Comparison of ENCODE assay signal across 2 cellular contexts in the genomic region with DNA sequence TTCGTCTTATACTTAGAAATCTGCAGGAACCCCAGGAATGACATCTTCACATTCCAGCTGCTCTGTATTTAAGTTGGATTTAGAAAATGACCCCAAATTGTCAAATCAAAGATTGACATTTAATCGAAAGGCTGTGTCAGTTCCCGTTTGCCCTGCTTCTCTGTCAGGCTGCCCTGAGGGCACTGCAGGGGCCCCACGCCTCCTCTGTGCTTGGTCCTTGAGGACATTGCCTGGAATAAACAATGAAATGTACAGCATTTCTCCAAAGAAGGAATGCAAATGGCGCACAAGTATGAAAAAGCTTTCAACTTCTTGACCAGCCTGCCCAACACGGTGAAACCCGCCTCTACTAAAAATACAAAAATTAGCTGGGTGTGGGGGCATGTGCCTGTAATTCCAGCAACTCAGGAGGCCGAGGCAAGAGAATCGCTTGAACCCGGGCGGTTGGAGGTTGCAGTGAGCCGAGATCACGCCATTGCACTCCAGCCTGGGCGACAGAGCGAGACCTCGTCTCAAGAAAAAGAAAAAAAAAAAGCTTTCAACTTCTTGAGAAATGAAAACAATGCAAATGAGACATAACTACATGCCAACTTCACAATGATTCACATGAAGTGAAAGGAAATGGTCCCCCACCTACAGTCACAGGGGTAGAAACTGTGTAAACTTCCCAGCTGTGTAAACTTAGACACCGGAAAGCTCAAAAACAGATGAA.
A peak's percentile ranks its signal among the peaks of the same experiment; 100 is the strongest.
TF ChIP-seq lines count a peak whose summit lies in the region.

No MANE protein-coding gene starts in this region.

TF ChIP-seq in HepG2, 621 proteins besides CTCF, POLR2A, EP300 and RAD21 (continues in another document):
- TF ChIP-seq RARG (CRISPR knock-in tag; IDR thresholded peaks at IDR 0.05; ENCODE audit: low read depth) = no peak
- TF ChIP-seq BRCA1 (CRISPR knock-in tag; IDR thresholded peaks at IDR 0.05) = no peak
- peak; percentile 92 for TF ChIP-seq RARA (CRISPR knock-in tag; IDR thresholded peaks at IDR 0.05)
- TF ChIP-seq TFE3 (CRISPR knock-in tag; IDR thresholded peaks at IDR 0.05) = peak; percentile 60; the same call in 1 of the 2 replicates
- no peak for TF ChIP-seq FOXA1 (IDR thresholded peaks at IDR 0.05)
- peak; percentile 65 for TF ChIP-seq FOXA1 (CRISPR knock-in tag; IDR thresholded peaks at IDR 0.05)
- no peak for TF ChIP-seq SOX6 (IDR thresholded peaks at IDR 0.05)
- 0 out of 2 replicates have a peak, but pooled peaks have one; percentile 19 for TF ChIP-seq SOX6 (CRISPR knock-in tag; IDR thresholded peaks at IDR 0.05)
- TF ChIP-seq, protein P1, sequence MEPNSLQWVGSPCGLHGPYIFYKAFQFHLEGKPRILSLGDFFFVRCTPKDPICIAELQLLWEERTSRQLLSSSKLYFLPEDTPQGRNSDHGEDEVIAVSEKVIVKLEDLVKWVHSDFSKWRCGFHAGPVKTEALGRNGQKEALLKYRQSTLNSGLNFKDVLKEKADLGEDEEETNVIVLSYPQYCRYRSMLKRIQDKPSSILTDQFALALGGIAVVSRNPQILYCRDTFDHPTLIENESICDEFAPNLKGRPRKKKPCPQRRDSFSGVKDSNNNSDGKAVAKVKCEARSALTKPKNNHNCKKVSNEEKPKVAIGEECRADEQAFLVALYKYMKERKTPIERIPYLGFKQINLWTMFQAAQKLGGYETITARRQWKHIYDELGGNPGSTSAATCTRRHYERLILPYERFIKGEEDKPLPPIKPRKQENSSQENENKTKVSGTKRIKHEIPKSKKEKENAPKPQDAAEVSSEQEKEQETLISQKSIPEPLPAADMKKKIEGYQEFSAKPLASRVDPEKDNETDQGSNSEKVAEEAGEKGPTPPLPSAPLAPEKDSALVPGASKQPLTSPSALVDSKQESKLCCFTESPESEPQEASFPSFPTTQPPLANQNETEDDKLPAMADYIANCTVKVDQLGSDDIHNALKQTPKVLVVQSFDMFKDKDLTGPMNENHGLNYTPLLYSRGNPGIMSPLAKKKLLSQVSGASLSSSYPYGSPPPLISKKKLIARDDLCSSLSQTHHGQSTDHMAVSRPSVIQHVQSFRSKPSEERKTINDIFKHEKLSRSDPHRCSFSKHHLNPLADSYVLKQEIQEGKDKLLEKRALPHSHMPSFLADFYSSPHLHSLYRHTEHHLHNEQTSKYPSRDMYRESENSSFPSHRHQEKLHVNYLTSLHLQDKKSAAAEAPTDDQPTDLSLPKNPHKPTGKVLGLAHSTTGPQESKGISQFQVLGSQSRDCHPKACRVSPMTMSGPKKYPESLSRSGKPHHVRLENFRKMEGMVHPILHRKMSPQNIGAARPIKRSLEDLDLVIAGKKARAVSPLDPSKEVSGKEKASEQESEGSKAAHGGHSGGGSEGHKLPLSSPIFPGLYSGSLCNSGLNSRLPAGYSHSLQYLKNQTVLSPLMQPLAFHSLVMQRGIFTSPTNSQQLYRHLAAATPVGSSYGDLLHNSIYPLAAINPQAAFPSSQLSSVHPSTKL (CRISPR knock-in tag; IDR thresholded peaks at IDR 0.05) = peak; percentile 71
- TF ChIP-seq GATAD2A (CRISPR knock-in tag; IDR thresholded peaks at IDR 0.05) = peak; percentile 55; the same call in 1 of the 2 replicates
- no peak for TF ChIP-seq GABPA (IDR thresholded peaks at IDR 0.05; ENCODE audit: low read depth, low read length)
- peak; percentile 40 for TF ChIP-seq GABPA (CRISPR knock-in tag; IDR thresholded peaks at IDR 0.05; ENCODE audit: low read depth)
- TF ChIP-seq MED1 (CRISPR knock-in tag; IDR thresholded peaks at IDR 0.05) = 0 out of 2 replicates have a peak, but pooled peaks have one; percentile 35
- 0 out of 2 replicates have a peak, but pooled peaks have one; percentile 21 for TF ChIP-seq TBX2 (CRISPR knock-in tag; IDR thresholded peaks at IDR 0.05; ENCODE audit: borderline replicate concordance)
- TF ChIP-seq HOXA5 (CRISPR knock-in tag; IDR thresholded peaks at IDR 0.05) = no peak
- TF ChIP-seq FOXP1 (IDR thresholded peaks at IDR 0.05) = no peak
- 0 out of 2 replicates have a peak, but pooled peaks have one; percentile 12 for TF ChIP-seq FOXP1 (CRISPR knock-in tag; IDR thresholded peaks at IDR 0.05)
- peak; percentile 49; the same call in 1 of the 2 replicates for TF ChIP-seq SKIL (CRISPR knock-in tag; IDR thresholded peaks at IDR 0.05; ENCODE audit: borderline replicate concordance)
- TF ChIP-seq TCF7 (IDR thresholded peaks at IDR 0.05; ENCODE audit: low read depth) = peak; percentile 22; the same call in 1 of the 2 replicates
- TF ChIP-seq ZNF44 (CRISPR knock-in tag; IDR thresholded peaks at IDR 0.05) = no peak
- TF ChIP-seq, protein P2, sequence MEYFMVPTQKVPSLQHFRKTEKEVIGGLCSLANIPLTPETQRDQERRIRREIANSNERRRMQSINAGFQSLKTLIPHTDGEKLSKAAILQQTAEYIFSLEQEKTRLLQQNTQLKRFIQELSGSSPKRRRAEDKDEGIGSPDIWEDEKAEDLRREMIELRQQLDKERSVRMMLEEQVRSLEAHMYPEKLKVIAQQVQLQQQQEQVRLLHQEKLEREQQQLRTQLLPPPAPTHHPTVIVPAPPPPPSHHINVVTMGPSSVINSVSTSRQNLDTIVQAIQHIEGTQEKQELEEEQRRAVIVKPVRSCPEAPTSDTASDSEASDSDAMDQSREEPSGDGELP (IDR thresholded peaks at IDR 0.05; ENCODE audit: borderline replicate concordance, low read depth) = peak; percentile 97
- TF ChIP-seq NFE2L1 (CRISPR knock-in tag; IDR thresholded peaks at IDR 0.05; ENCODE audit: borderline replicate concordance) = no peak

TF ChIP-seq in HEK293T, 16 proteins besides CTCF, POLR2A, EP300 and RAD21:
- TF ChIP-seq L3MBTL2 (conservative IDR thresholded peaks at IDR 0.05) (no peak), TARDBP (IDR thresholded peaks at IDR 0.05) (no peak), FOXM1 (IDR thresholded peaks at IDR 0.05; ENCODE audit: borderline replicate concordance) (no peak)
- TF ChIP-seq, protein P3, sequence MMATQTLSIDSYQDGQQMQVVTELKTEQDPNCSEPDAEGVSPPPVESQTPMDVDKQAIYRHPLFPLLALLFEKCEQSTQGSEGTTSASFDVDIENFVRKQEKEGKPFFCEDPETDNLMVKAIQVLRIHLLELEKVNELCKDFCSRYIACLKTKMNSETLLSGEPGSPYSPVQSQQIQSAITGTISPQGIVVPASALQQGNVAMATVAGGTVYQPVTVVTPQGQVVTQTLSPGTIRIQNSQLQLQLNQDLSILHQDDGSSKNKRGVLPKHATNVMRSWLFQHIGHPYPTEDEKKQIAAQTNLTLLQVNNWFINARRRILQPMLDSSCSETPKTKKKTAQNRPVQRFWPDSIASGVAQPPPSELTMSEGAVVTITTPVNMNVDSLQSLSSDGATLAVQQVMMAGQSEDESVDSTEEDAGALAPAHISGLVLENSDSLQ (IDR thresholded peaks at IDR 0.05) = no peak
TF ChIP-seq in HEK293T: peak in this region for 0.
